ENCODE assay signal across 16 cellular contexts in the genomic region with DNA sequence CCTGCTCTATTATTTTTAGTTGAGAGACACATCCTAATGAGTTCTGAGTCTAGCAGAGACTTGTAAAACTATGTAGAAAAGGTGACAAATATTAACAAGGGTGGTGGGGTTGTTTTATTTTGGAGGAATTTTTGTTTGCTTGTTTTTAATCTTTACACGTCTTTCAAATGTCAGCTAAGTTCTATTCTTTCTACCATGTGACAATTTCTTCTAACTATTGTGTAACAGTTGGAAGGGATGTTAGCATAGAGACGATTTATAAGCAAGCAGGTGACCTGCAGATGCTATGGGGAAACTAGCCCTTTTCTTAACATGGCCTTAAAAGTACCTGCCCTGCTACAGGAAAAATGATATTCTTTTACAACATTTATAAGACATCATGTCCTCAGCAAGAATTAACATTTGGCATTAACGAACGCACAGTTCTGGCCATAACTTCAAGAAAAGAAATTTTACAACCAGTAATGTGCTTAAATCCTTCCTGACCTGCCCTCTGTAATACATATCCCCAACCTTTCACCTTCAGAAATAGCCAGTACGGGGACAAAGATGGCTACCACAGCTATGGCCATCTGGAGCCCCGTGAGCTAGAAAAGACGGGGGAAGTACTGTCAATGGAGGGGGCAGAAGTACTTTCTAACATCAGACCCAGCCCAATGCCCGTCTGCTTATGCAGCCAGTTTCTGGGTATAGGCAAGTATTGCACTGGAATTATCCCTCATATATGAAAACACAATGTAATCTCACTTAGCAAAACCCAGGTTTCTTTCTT.
A peak's percentile ranks its signal among the peaks of the same experiment; 100 is the strongest.
DNase-seq lines count a peak whose midpoint lies in the region; ATAC-seq and TF ChIP-seq lines count a peak whose summit lies in the region.
"Had no signal": no experiment of that assay in that cellular context is flagged by ENCODE, and none has a peak within 500 bp of the region (broad histone marks: within the 10 kb centered on the region; RNA-seq: fewer than 3 reads in every experiment).

No MANE protein-coding gene starts in this region.

- H3K4me2 ChIP-seq in OCI-LY3 (ENCODE audit: low read length) (peak overlapping the region; percentile 65), trophoblast cell (ENCODE audit: low read length) (no peak overlapping the region)

- H3K4me3 Mint-ChIP-seq in type B pancreatic cell = peak overlapping the region; percentile 13
- H3K4me3 Mint-ChIP-seq in stimulated activated memory B cell treated with anti-CD40 and anti-IgM and Interleukin-4, amounts not matched to agents 10 μg/mL and 1 μg/mL and 100 μg/mL, for 72 hours = no peak overlapping the region
- H3K4me3 Mint-ChIP-seq: CD4-positive, alpha-beta memory T cell had no signal

- peak overlapping the region; percentile 81 for H3K27ac Mint-ChIP-seq in type B pancreatic cell
- H3K27ac Mint-ChIP-seq in stimulated activated memory B cell treated with anti-CD40 and anti-IgM and Interleukin-4, amounts not matched to agents 10 μg/mL and 1 μg/mL and 100 μg/mL, for 72 hours = no peak overlapping the region
- H3K27ac Mint-ChIP-seq: CD4-positive, alpha-beta memory T cell had no signal

- peak overlapping the region; percentile 75 for H4K12ac ChIP-seq in trophoblast cell (ENCODE audit: low read depth, low read length)

- no CpG with 5 or more reads among the region's 8 CpGs for WGBS in trophoblast cell (ENCODE audit: extremely low coverage, insufficient coverage, insufficient read length)

- H2AFZ ChIP-seq in OCI-LY3 (ENCODE audit: low read depth, low read length) = no peak overlapping the region
- no peak overlapping the region for H2AFZ ChIP-seq in trophoblast cell (ENCODE audit: insufficient read depth, low read length, poor library complexity)

- ATAC-seq in left lobe of liver = peak; percentile 29
- no peak for ATAC-seq in stimulated activated memory B cell treated with anti-CD40 and anti-IgM and Interleukin-4, amounts not matched to agents 10 μg/mL and 1 μg/mL and 100 μg/mL, for 72 hours

- peak overlapping the region; percentile 77 for H3K27ac ChIP-seq in OCI-LY3 (ENCODE audit: low read length)
- H3K27ac ChIP-seq in trophoblast cell (ENCODE audit: low read depth, low read length) = no peak overlapping the region

- no peak overlapping the region for H3K4ac ChIP-seq in trophoblast cell (ENCODE audit: low read depth, low read length)

- H2AK5ac ChIP-seq in trophoblast cell (ENCODE audit: low read length) = peak overlapping the region; percentile 94

- TF ChIP-seq CTCF in OCI-LY3 (IDR thresholded peaks at IDR 0.05; ENCODE audit: low read depth, low read length) (no peak), type B pancreatic cell (conservative IDR thresholded peaks at IDR 0.05) (no peak)

- H3K18ac ChIP-seq in trophoblast cell (ENCODE audit: low read length) = peak overlapping the region; percentile 94

- H3K9me3 ChIP-seq in OCI-LY3 (ENCODE audit: insufficient read depth, low read length) (no peaks in the 10 kb centered on the region), trophoblast cell (ENCODE audit: insufficient read depth, low read depth, low read length) (no peaks in the 10 kb centered on the region)
- H3K9me3 ChIP-seq: BE2C had no signal

- peak overlapping the region; percentile 88 for H2BK5ac ChIP-seq in trophoblast cell (ENCODE audit: low read depth, low read length, poor library complexity)

- H3K36me3 ChIP-seq in OCI-LY3 (replicated peaks; ENCODE audit: low read depth, low read length) = no peaks in the 10 kb centered on the region
- H3K36me3 ChIP-seq in trophoblast cell (ENCODE audit: control insufficient read depth in 1 of 2, insufficient read depth in 2 of 2, low read length in 2 of 2) = peaks cover 0 to 3% of the 10 kb centered on the region in 2 experiments
- H3K36me3 ChIP-seq: BE2C had no signal

- H3K79me2 ChIP-seq in OCI-LY3 (ENCODE audit: low read length) (no peaks in the 10 kb centered on the region), trophoblast cell (ENCODE audit: control insufficient read depth, insufficient read depth, low read length, poor library complexity) (peaks cover 1% of the 10 kb centered on the region)

- peak overlapping the region; percentile 80 for H2BK12ac ChIP-seq in trophoblast cell (ENCODE audit: low read length)

- no peaks in the 10 kb centered on the region for H3K9me3 Mint-ChIP-seq in type B pancreatic cell
- H3K9me3 Mint-ChIP-seq in stimulated activated memory B cell treated with anti-CD40 and anti-IgM and Interleukin-4, amounts not matched to agents 10 μg/mL and 1 μg/mL and 100 μg/mL, for 72 hours = no peaks in the 10 kb centered on the region

- H3K23ac ChIP-seq in trophoblast cell (ENCODE audit: low read length) = no peak overlapping the region

- peak overlapping the region; percentile 83 for H2BK120ac ChIP-seq in trophoblast cell (ENCODE audit: insufficient read depth, low read length, poor library complexity)

- H3K4me3 ChIP-seq in OCI-LY3 (ENCODE audit: low read length) (0 out of 2 replicates have a peak overlapping the region, but pooled peaks have one; percentile 25), trophoblast cell (ENCODE audit: low read depth, low read length) (no peak overlapping the region)

- H4K91ac ChIP-seq in trophoblast cell (ENCODE audit: low read depth, low read length) = peak overlapping the region; percentile 83

- H3K4me1 Mint-ChIP-seq in type B pancreatic cell (ENCODE audit: unreplicated experiment) = peaks cover 50% of the 10 kb centered on the region
- no peaks in the 10 kb centered on the region for H3K4me1 Mint-ChIP-seq in stimulated activated memory B cell treated with anti-CD40 and anti-IgM and Interleukin-4, amounts not matched to agents 10 μg/mL and 1 μg/mL and 100 μg/mL, for 72 hours
- H3K4me1 Mint-ChIP-seq: CD4-positive, alpha-beta memory T cell had no signal

- H3K14ac ChIP-seq in trophoblast cell (ENCODE audit: low read length) = peak overlapping the region; percentile 70

- H4K20me1 ChIP-seq in OCI-LY3 (ENCODE audit: insufficient read depth, low read length) = no peaks in the 10 kb centered on the region

- H3K27me3 ChIP-seq in OCI-LY3 (ENCODE audit: low read depth, low read length) (peaks cover 27% of the 10 kb centered on the region), trophoblast cell (ENCODE audit: insufficient read depth, low read length) (no peaks in the 10 kb centered on the region)

- H4K8ac ChIP-seq in trophoblast cell (ENCODE audit: low read depth, low read length) = peak overlapping the region; percentile 54

- H3K9ac ChIP-seq in OCI-LY3 (ENCODE audit: low read length) = 0 out of 2 replicates have a peak overlapping the region, but pooled peaks have one; percentile 15
- H3K9ac ChIP-seq in trophoblast cell (ENCODE audit: low read length) = no peak overlapping the region

- H3K4me1 ChIP-seq in OCI-LY3 (ENCODE audit: low read length) (peaks cover 61% of the 10 kb centered on the region), trophoblast cell (ENCODE audit: control insufficient read depth in 1 of 2, insufficient read depth in 2 of 2, low read length in 2 of 2) (peaks cover 0 to 3% of the 10 kb centered on the region in 2 experiments)
- H3K4me1 ChIP-seq: BE2C had no signal

- peaks cover 18% of the 10 kb centered on the region for H3K79me1 ChIP-seq in trophoblast cell (ENCODE audit: low read length)

- no peak for DNase-seq in left lobe of liver (ENCODE audit: low spot score)
- no peak for DNase-seq in trophoblast cell
- DNase-seq in type B pancreatic cell (ENCODE audit: extremely low spot score, unreplicated experiment) = no peak
- DNase-seq in NCI-H510A (lab: John Stamatoyannopoulos, UW) = no peak
- no peak for DNase-seq in NCI-H2171 treated with DMSO at 0.1 percent for 48 hours (lab: John Stamatoyannopoulos, UW)
- no peak for DNase-seq in Ammon's horn (ENCODE audit: low spot score)
- DNase-seq: BE2C; CD4-positive, alpha-beta memory T cell; DND-41; GDM1; KBM-7; NCI-H1048; NCI-H1694; SIG-M5 had no signal

- peaks cover 5% of the 10 kb centered on the region for H3K36me3 Mint-ChIP-seq in type B pancreatic cell
- H3K36me3 Mint-ChIP-seq in stimulated activated memory B cell treated with anti-CD40 and anti-IgM and Interleukin-4, amounts not matched to agents 10 μg/mL and 1 μg/mL and 100 μg/mL, for 72 hours = no peaks in the 10 kb centered on the region
- H3K36me3 Mint-ChIP-seq: CD4-positive, alpha-beta memory T cell had no signal

- H3K27me3 Mint-ChIP-seq in type B pancreatic cell = no peaks in the 10 kb centered on the region
- no peaks in the 10 kb centered on the region for H3K27me3 Mint-ChIP-seq in stimulated activated memory B cell treated with anti-CD40 and anti-IgM and Interleukin-4, amounts not matched to agents 10 μg/mL and 1 μg/mL and 100 μg/mL, for 72 hours
- H3K27me3 Mint-ChIP-seq: CD4-positive, alpha-beta memory T cell had no signal
